Comparison of ENCODE assay signal across 10 cellular contexts in genomic region chr7:102873470-102874165, GRCh38. TPM values are rescaled to one million over a fixed set of nuclear protein-coding genes. Genes with fewer than 3 reads are reported as not detected.
DNase-seq lines count a peak whose midpoint lies in the region; ATAC-seq and TF ChIP-seq lines count a peak whose summit lies in the region.
"Had no signal": no experiment of that assay in that cellular context is flagged by ENCODE, and none has a peak within 500 bp of the region (broad histone marks: within the 10 kb centered on the region; RNA-seq: fewer than 3 reads in every experiment).

No MANE protein-coding gene starts in this region.

- H3K4me1 Mint-ChIP-seq in activated CD8-positive, alpha-beta memory T cell treated with anti-CD3 and anti-CD28 coated beads, Interleukin-2, amount 10 ng/mL, durations not matched to agents 7 days and 5 days: peaks cover 33% of the 10 kb centered on the region

- H3K4me2 ChIP-seq in PC-9: peak overlapping the region; percentile 52
- H3K4me2 ChIP-seq in skeletal muscle satellite cell (ENCODE audit: low read length): peak overlapping the region; percentile 37

- H3K9ac ChIP-seq in skeletal muscle satellite cell (ENCODE audit: low read depth, low read length): peak overlapping the region; percentile 85

- peak; percentile 29 for ATAC-seq in activated CD8-positive, alpha-beta memory T cell treated with anti-CD3 and anti-CD28 coated beads, Interleukin-2, amount 10 ng/mL, durations not matched to agents 7 days and 5 days
- ATAC-seq in HG02840 (IDR thresholded peaks at IDR 0.05; ENCODE audit: low FRiP score, unreplicated experiment): peak; percentile 16
- ATAC-seq: sciatic nerve had no signal

- H3K27me3 ChIP-seq in PC-9 (ENCODE audit: insufficient read depth, low read depth) (no peaks in the 10 kb centered on the region), skeletal muscle satellite cell (ENCODE audit: control insufficient read depth, insufficient read depth, low read length) (no peaks in the 10 kb centered on the region)

- H3K4me1 ChIP-seq in PC-9 (replicated peaks; ENCODE audit: insufficient read depth): peaks cover 43% of the 10 kb centered on the region
- H3K4me1 ChIP-seq in skeletal muscle satellite cell (ENCODE audit: control insufficient read depth, insufficient read depth, low read length): peaks cover 51% of the 10 kb centered on the region

- H3K4me3 ChIP-seq in PC-9 (no peak overlapping the region), skeletal muscle satellite cell (ENCODE audit: low read length) (peak overlapping the region; percentile 6)

- TF ChIP-seq CTCF in PC-9 (conservative IDR thresholded peaks at IDR 0.05): no peak

- peaks cover 21% of the 10 kb centered on the region for H3F3A ChIP-seq in PC-9 (ENCODE audit: insufficient read depth, low read depth)

- no peak overlapping the region for H3K4me3 Mint-ChIP-seq in activated CD8-positive, alpha-beta memory T cell treated with anti-CD3 and anti-CD28 coated beads, Interleukin-2, amount 10 ng/mL, durations not matched to agents 7 days and 5 days

- H3K79me2 ChIP-seq in PC-9 (ENCODE audit: low read depth): no peaks in the 10 kb centered on the region

- POLR2A ChIA-PET in PC-9 (lab: Charles Lee; ENCODE audit: unreplicated experiment): interaction anchor here (0.6 kb wide), 1 partner anchor 201 kb away, joined by 3 read pairs; the partner anchor contains the start of genes ARMC10 and FBXL13

- no peak for DNase-seq in activated CD8-positive, alpha-beta memory T cell treated with anti-CD3 and anti-CD28 coated beads, Interleukin-2, amount 10 ng/mL, durations not matched to agents 7 days and 5 days
- no peak for DNase-seq in activated CD8-positive, alpha-beta memory T cell treated with anti-CD3 and anti-CD28 coated beads for 24 hours
- DNase-seq in PC-9: no peak
- DNase-seq in midbrain (lab: John Stamatoyannopoulos, UW): no peak
- no peak for DNase-seq in stimulated activated CD8-positive, alpha-beta memory T cell treated with anti-CD3 and anti-CD28 coated beads, Interleukin-4, amount 100 ng/mL, for 48 hours
- no peak for DNase-seq in D341Med (ENCODE audit: low spot score)
- DNase-seq: SIG-M5 had no signal

- CTCF ChIA-PET in activated CD8-positive, alpha-beta memory T cell treated with anti-CD3 and anti-CD28 coated beads, Interleukin-2, amount 10 ng/mL, durations not matched to agents 7 days and 5 days (lab: Charles Lee): no interaction called here
- CTCF ChIA-PET in PC-9 (lab: Charles Lee): no interaction called here

- no peaks in the 10 kb centered on the region for H3K9me3 Mint-ChIP-seq in activated CD8-positive, alpha-beta memory T cell treated with anti-CD3 and anti-CD28 coated beads, Interleukin-2, amount 10 ng/mL, durations not matched to agents 7 days and 5 days (ENCODE audit: low read depth)

- peak overlapping the region; percentile 90 for H3K27ac ChIP-seq in PC-9

- intact Hi-C loops in PC-9 (cut with micrococcal nuclease; ENCODE audit: unreplicated experiment): loop anchor here (2.0 kb wide), 1 partner anchor 117 kb away; no protein-coding TSS in a partner anchor

- peaks cover 6% of the 10 kb centered on the region for H3K36me3 Mint-ChIP-seq in activated CD8-positive, alpha-beta memory T cell treated with anti-CD3 and anti-CD28 coated beads, Interleukin-2, amount 10 ng/mL, durations not matched to agents 7 days and 5 days

- H3K9me3 ChIP-seq in PC-9 (ENCODE audit: insufficient read depth, low read depth): peaks cover 3% of the 10 kb centered on the region; the same call in 1 of the 2 replicates
- H3K9me3 ChIP-seq in skeletal muscle satellite cell (replicated peaks; ENCODE audit: low read length): no peaks in the 10 kb centered on the region

- H3K9me2 ChIP-seq in PC-9 (ENCODE audit: insufficient read depth): no peaks in the 10 kb centered on the region

- H3K27me3 Mint-ChIP-seq in activated CD8-positive, alpha-beta memory T cell treated with anti-CD3 and anti-CD28 coated beads, Interleukin-2, amount 10 ng/mL, durations not matched to agents 7 days and 5 days: peaks cover 25% of the 10 kb centered on the region

- BruUV-seq in PC-9 (replicated peaks; lab: Mats Ljungman, UMichigan): no TSS peak

- H3K27ac Mint-ChIP-seq in activated CD8-positive, alpha-beta memory T cell treated with anti-CD3 and anti-CD28 coated beads, Interleukin-2, amount 10 ng/mL, durations not matched to agents 7 days and 5 days: peak overlapping the region; percentile 59

- no peaks in the 10 kb centered on the region for H4K20me1 ChIP-seq in PC-9 (ENCODE audit: insufficient read depth)

- no peak overlapping the region for H2AFZ ChIP-seq in PC-9

- H3K36me3 ChIP-seq in PC-9 (ENCODE audit: low read depth): no peaks in the 10 kb centered on the region
- no peaks in the 10 kb centered on the region for H3K36me3 ChIP-seq in skeletal muscle satellite cell (ENCODE audit: insufficient read depth, low read length)

RNA-seq across cellular contexts. Expression of gene LRRC17, which starts 39.2 kb away (rescaled TPM):
- not detected for total RNA-seq in activated CD8-positive, alpha-beta memory T cell treated with anti-CD3 and anti-CD28 coated beads, Interleukin-2, amount 10 ng/mL, durations not matched to agents 7 days and 5 days
- not detected in 2 replicates for total RNA-seq in PC-9 (2021)
- 23.3 and 50.0 TPM in 2 replicates for total RNA-seq in skeletal muscle satellite cell (2012; rRNA removed)
